In genomic region chr12:15011162-15011561, GRCh38 we compare ENCODE assay signal across 13 cellular contexts. TPM values are rescaled to one million over a fixed set of nuclear protein-coding genes. Genes with fewer than 3 reads are reported as not detected.
A peak's percentile ranks its signal among the peaks of the same experiment; 100 is the strongest.
DNase-seq lines count a peak whose midpoint lies in the region; ATAC-seq and TF ChIP-seq lines count a peak whose summit lies in the region.
"Had no signal": no experiment of that assay in that cellular context is flagged by ENCODE, and none has a peak within 500 bp of the region (broad histone marks: within the 10 kb centered on the region; RNA-seq: fewer than 3 reads in every experiment).

No MANE protein-coding gene starts in this region.

- H3K27me3 ChIP-seq in DOHH2 (ENCODE audit: control insufficient read depth, low read length), result peaks cover 10% of the 10 kb centered on the region; the same call in 1 of the 2 replicates
- peaks cover 11% of the 10 kb centered on the region; the same call in 1 of the 2 replicates for H3K27me3 ChIP-seq in GM23248 (replicated peaks; ENCODE audit: insufficient read depth)

- in situ Hi-C loops in GM23248 (cut with MboI), result no loop called here
- in situ Hi-C loops in SK-MEL-5 (cut with HindIII; ENCODE audit: low pct_unique_long_range_greater_than_20kb, low sequenced_read_pairs), result no loop called here

- no peak overlapping the region for H3K4me3 ChIP-seq in DOHH2 (ENCODE audit: low read length)
- no peak overlapping the region for H3K4me3 ChIP-seq in GM23248

- H3K36me3 ChIP-seq in DOHH2 (ENCODE audit: control insufficient read depth, low read length) (no peaks in the 10 kb centered on the region), GM23248 (ENCODE audit: low read depth) (no peaks in the 10 kb centered on the region)

- H3K9me2 ChIP-seq in DOHH2 (replicated peaks; ENCODE audit: control insufficient read depth, low read length) (no peaks in the 10 kb centered on the region; the same call in 1 of the 2 replicates), GM23248 (ENCODE audit: insufficient read depth) (no peaks in the 10 kb centered on the region)

- H3K27ac ChIP-seq in DOHH2 (ENCODE audit: low read depth, low read length), result no peak overlapping the region
- no peak overlapping the region for H3K27ac ChIP-seq in GM23248
- H3K27ac ChIP-seq: HL-60 had no signal

- H3K79me2 ChIP-seq in DOHH2 (ENCODE audit: control insufficient read depth, low read length), result no peaks in the 10 kb centered on the region
- H3K79me2 ChIP-seq in GM23248 (ENCODE audit: insufficient read depth), result no peaks in the 10 kb centered on the region

- H4K20me1 ChIP-seq in DOHH2 (ENCODE audit: control insufficient read depth, insufficient read depth, low read depth, low read length) (no peaks in the 10 kb centered on the region), GM23248 (ENCODE audit: insufficient read depth) (no peaks in the 10 kb centered on the region)

- ATAC-seq in left lobe of liver (peak; percentile 73), left ventricle myocardium superior (no peak)

- H3K9me3 ChIP-seq in DOHH2 (ENCODE audit: control insufficient read depth, insufficient read depth, low read length), result no peaks in the 10 kb centered on the region
- H3K9me3 ChIP-seq in GM23248 (ENCODE audit: low read depth), result no peaks in the 10 kb centered on the region

- H2AFZ ChIP-seq in GM23248, result no peak overlapping the region

- no peaks in the 10 kb centered on the region for H3F3A ChIP-seq in DOHH2 (ENCODE audit: control insufficient read depth, insufficient read depth)
- H3F3A ChIP-seq in GM23248 (ENCODE audit: insufficient read depth), result no peaks in the 10 kb centered on the region

- H3K4me2 ChIP-seq in DOHH2 (ENCODE audit: low read length), result no peak overlapping the region
- no peak overlapping the region for H3K4me2 ChIP-seq in GM23248 (ENCODE audit: unreplicated experiment)

- DNase-seq in GM23248 (peak; percentile 11), SK-MEL-5 (ENCODE audit: low read depth, low spot score) (peak; percentile 30), left lobe of liver (ENCODE audit: low spot score) (no peak), cardiac septum (ENCODE audit: low spot score) (no peak), AG08396 (ENCODE audit: low spot score) (no peak), left ventricle myocardium superior (no peak), GM19238 (ENCODE audit: insufficient read length, low spot score) (no peak)
- DNase-seq: activated T-cell treated with anti-CD3 and anti-CD28 coated beads, Interleukin-2, amount 50 U/mL, for 1 hour; dermis blood vessel endothelial cell; immature natural killer cell had no signal

- H3K4me1 ChIP-seq in DOHH2 (ENCODE audit: control insufficient read depth, low read length) (no peaks in the 10 kb centered on the region), GM23248 (ENCODE audit: insufficient read depth) (no peaks in the 10 kb centered on the region)

- H3K9ac ChIP-seq in GM23248, result no peak overlapping the region

- intact Hi-C loops in cardiac septum (cut with DNase I), result no loop called here
- intact Hi-C loops in left ventricle myocardium superior (cut with micrococcal nuclease), result no loop called here

- TF ChIP-seq CTCF in DOHH2 (IDR thresholded peaks at IDR 0.05; ENCODE audit: low read depth, low read length, poor library complexity, severe bottlenecking), result peak; percentile 38

RNA-seq across cellular contexts. Expression of gene PDE6H, which starts 38.3 kb away (rescaled TPM):
- total RNA-seq in GM23248 (2014; rRNA removed; shearing (Covaris generic)), result not detected in 2 replicates
- not detected in 2 replicates for polyA plus RNA-seq in GM23248 (2016; fragmentation: Nextera tagmentation; extraction: Ambion mirVana)
- total RNA-seq in SK-MEL-5 (2014; rRNA removed; shearing (Covaris generic)), result not detected in 2 replicates
- polyA plus RNA-seq in SK-MEL-5 (2015; cell fraction: cytosol; rRNA removed), result not detected in 2 replicates
- polyA plus RNA-seq in SK-MEL-5 (2015; cell fraction: nucleus; rRNA removed), result not detected in 2 replicates
- total RNA-seq in left lobe of liver (not detected), cardiac septum (not detected), left ventricle myocardium superior (not detected)
- total RNA-seq: dermis blood vessel endothelial cell, pulmonary artery endothelial cell had no signal
- polyA plus RNA-seq: immature natural killer cell had no signal

RNA-seq across cellular contexts. Expression of gene ARHGDIB, which starts 49.8 kb away (rescaled TPM):
- total RNA-seq in GM23248 (2014; rRNA removed; shearing (Covaris generic)), result 8.3 and 8.5 TPM in 2 replicates
- polyA plus RNA-seq in GM23248 (2016; fragmentation: Nextera tagmentation; extraction: Ambion mirVana), result 10.4 and 13.4 TPM in 2 replicates
- 0.63 and 2.6 TPM in 2 replicates for total RNA-seq in SK-MEL-5 (2014; rRNA removed; shearing (Covaris generic))
- 1.1 and 1.4 TPM in 2 replicates for polyA plus RNA-seq in SK-MEL-5 (2015; cell fraction: cytosol; rRNA removed)
- 6.0 TPM in 1 of 2 replicates, not detected in the other for polyA plus RNA-seq in SK-MEL-5 (2015; cell fraction: nucleus; rRNA removed)
- total RNA-seq in left lobe of liver, result 22.3 TPM
- total RNA-seq in cardiac septum, result 45.1 TPM
- 56.0 TPM for total RNA-seq in left ventricle myocardium superior

Comparison
In these comparisons a context has a peak if more than half of its experiments do, and no peak if none do; other contexts are left out.
1. DNase-seq: peak in GM23248 (single experiment) and SK-MEL-5 (single experiment); none in left lobe of liver (single experiment), cardiac septum (single experiment), AG08396 (single experiment), left ventricle myocardium superior (single experiment) and GM19238 (single experiment).